Comparison of ENCODE assay signal across 17 cellular contexts in the genomic region with DNA sequence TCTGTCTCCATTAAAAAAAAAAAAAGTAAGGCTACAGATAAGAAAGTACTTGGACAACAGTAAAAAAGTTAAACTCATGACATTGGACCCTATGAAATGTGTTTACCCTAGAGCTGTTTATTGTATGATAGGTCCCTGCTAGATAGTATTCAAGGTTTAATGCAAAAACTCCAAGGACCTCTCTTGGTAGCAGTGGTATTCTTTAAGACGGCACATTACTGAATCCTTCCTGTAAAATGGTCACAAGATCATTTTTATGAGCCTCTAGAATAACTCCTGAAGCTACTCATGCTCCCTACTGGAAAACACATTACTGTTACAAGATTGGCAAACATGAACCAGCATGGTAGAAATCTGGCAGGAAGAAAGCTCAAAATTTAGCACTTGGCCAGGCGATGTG. TPM values are rescaled to one million over a fixed set of nuclear protein-coding genes. Genes with fewer than 3 reads are reported as not detected.
DNase-seq lines count a peak whose midpoint lies in the region; ATAC-seq and TF ChIP-seq lines count a peak whose summit lies in the region.
"Had no signal": no experiment of that assay in that cellular context is flagged by ENCODE, and none has a peak within 500 bp of the region (broad histone marks: within the 10 kb centered on the region; RNA-seq: fewer than 3 reads in every experiment).

No MANE protein-coding gene starts in this region.

- no peak for ATAC-seq in CD4-positive, CD25-positive, alpha-beta regulatory T cell (ENCODE audit: low read depth in 2 of 2)
- peak; percentile 59 for ATAC-seq in mucosa of descending colon
- ATAC-seq: SK-N-SH treated with all-trans-retinoic acid at 6 μM for 48 hours had no signal

- no peak for TF ChIP-seq CTCF in mucosa of descending colon (IDR thresholded peaks at IDR 0.05)

- intact Hi-C loops in activated CD4-positive, alpha-beta memory T cell treated with anti-CD3 and anti-CD28 coated beads for 36 hours (cut with micrococcal nuclease) = no loop called here
- intact Hi-C loops in mucosa of descending colon (cut with DNase I, micrococcal nuclease) = no loop called here

- H3K27me3 ChIP-seq in CD4-positive, CD25-positive, alpha-beta regulatory T cell (ENCODE audit: control insufficient read depth, insufficient read depth, low read length) = no peaks in the 10 kb centered on the region

- H3K4me1 ChIP-seq in CD4-positive, CD25-positive, alpha-beta regulatory T cell (ENCODE audit: control insufficient read depth, insufficient read depth, low read length, poor library complexity, severe bottlenecking) = peaks cover 35% of the 10 kb centered on the region
- H3K4me1 ChIP-seq in mucosa of descending colon (ENCODE audit: low read depth) = peaks cover 10% of the 10 kb centered on the region

- H3K9me3 ChIP-seq in CD4-positive, CD25-positive, alpha-beta regulatory T cell (ENCODE audit: control insufficient read depth in 2 of 2, low read length in 2 of 2) = no peaks in the 10 kb centered on the region
- H3K9me3 ChIP-seq in mucosa of descending colon = no peaks in the 10 kb centered on the region

- peaks cover 6% of the 10 kb centered on the region for H3K36me3 ChIP-seq in CD4-positive, CD25-positive, alpha-beta regulatory T cell (ENCODE audit: control insufficient read depth, insufficient read depth, low read length)
- H3K36me3 ChIP-seq in mucosa of descending colon (ENCODE audit: low read depth) = no peaks in the 10 kb centered on the region

- peaks cover 21 to 71% (median 47%) of the 10 kb centered on the region in 4 donors for H3K4me1 Mint-ChIP-seq in CD4-positive, CD25-positive, alpha-beta regulatory T cell
- peaks cover 73% of the 10 kb centered on the region for H3K4me1 Mint-ChIP-seq in activated CD4-positive, alpha-beta memory T cell treated with anti-CD3 and anti-CD28 coated beads for 36 hours (ENCODE audit: low read depth)

- peaks cover 21% of the 10 kb centered on the region for H3K36me3 Mint-ChIP-seq in CD4-positive, CD25-positive, alpha-beta regulatory T cell
- peaks cover 38% of the 10 kb centered on the region for H3K36me3 Mint-ChIP-seq in activated CD4-positive, alpha-beta memory T cell treated with anti-CD3 and anti-CD28 coated beads for 36 hours

- peaks cover 0 to 7% (median 1%) of the 10 kb centered on the region in 7 donors for H3K9me3 Mint-ChIP-seq in CD4-positive, CD25-positive, alpha-beta regulatory T cell
- no peaks in the 10 kb centered on the region for H3K9me3 Mint-ChIP-seq in activated CD4-positive, alpha-beta memory T cell treated with anti-CD3 and anti-CD28 coated beads for 36 hours

- peaks cover 4% of the 10 kb centered on the region for H3K27me3 Mint-ChIP-seq in CD4-positive, CD25-positive, alpha-beta regulatory T cell
- H3K27me3 Mint-ChIP-seq in activated CD4-positive, alpha-beta memory T cell treated with anti-CD3 and anti-CD28 coated beads for 36 hours = no peaks in the 10 kb centered on the region

- no peak overlapping the region for H3K4me3 ChIP-seq in CD4-positive, CD25-positive, alpha-beta regulatory T cell (ENCODE audit: low read depth, low read length)
- H3K4me3 ChIP-seq in mucosa of descending colon = no peak overlapping the region
- H3K4me3 ChIP-seq: BLaER1 treated with 17β-estradiol and CSF1 and Interleukin-3, amounts not matched to agents 10 nM and 100 nM had no signal

- POLR2A ChIA-PET in activated CD4-positive, alpha-beta memory T cell treated with anti-CD3 and anti-CD28 coated beads for 36 hours (lab: Charles Lee) = interaction anchor here (0.6 to 1.7 kb wide), 5 partner anchors 9 to 103 kb away, joined by 3 to 4 read pairs (median 3); a partner anchor contains a TSS

- CTCF ChIA-PET in activated CD4-positive, alpha-beta memory T cell treated with anti-CD3 and anti-CD28 coated beads for 36 hours (lab: Charles Lee) = interaction anchor here (0.6 to 2.1 kb wide), 2 partner anchors 21 to 123 kb away, joined by 5 to 8 read pairs; no protein-coding TSS in a partner anchor

- H3K4me3 Mint-ChIP-seq in CD4-positive, CD25-positive, alpha-beta regulatory T cell = peak overlapping the region in 1 of 4 donors; percentile 65
- H3K4me3 Mint-ChIP-seq in activated CD4-positive, alpha-beta memory T cell treated with anti-CD3 and anti-CD28 coated beads for 36 hours = no peak overlapping the region

- H3K27ac Mint-ChIP-seq in CD4-positive, CD25-positive, alpha-beta regulatory T cell = peak overlapping the region; percentile 31 to 63 (median 41)
- H3K27ac Mint-ChIP-seq in activated CD4-positive, alpha-beta memory T cell treated with anti-CD3 and anti-CD28 coated beads for 36 hours = peak overlapping the region; percentile 14

- H3K27ac ChIP-seq in CD4-positive, CD25-positive, alpha-beta regulatory T cell (ENCODE audit: insufficient read depth, low read length, poor library complexity, severe bottlenecking) = no peak overlapping the region
- H3K27ac ChIP-seq: BLaER1 treated with 17β-estradiol and CSF1 and Interleukin-3, amounts not matched to agents 10 nM and 100 nM had no signal

- no peak for DNase-seq in CD4-positive, CD25-positive, alpha-beta regulatory T cell
- DNase-seq in EH (ENCODE audit: low read depth) (peak; percentile 38), mucosa of descending colon (no peak), NCI-H1105 (lab: John Stamatoyannopoulos, UW) (no peak), NCI-H446 treated with DMSO at 0.1 percent for 48 hours (lab: John Stamatoyannopoulos, UW) (no peak), pons (ENCODE audit: low spot score) (no peak)
- DNase-seq in activated CD4-positive, alpha-beta memory T cell treated with anti-CD3 and anti-CD28 coated beads for 36 hours = no peak
- DNase-seq: DMS79 treated with DMSO at 0.1 percent for 48 hours, NCI-H1105 treated with DMSO at 0.1 percent for 48 hours, NCI-H1694 treated with DMSO at 0.1 percent for 48 hours, NCI-H510A, NCI-H774, OCI-M1, SHP77 treated with DMSO at 0.1 percent for 48 hours had no signal

RNA-seq across cellular contexts. Expression of a gene that starts 38.8 kb away (rescaled TPM):
- 46.8 TPM for total RNA-seq in CD4-positive, CD25-positive, alpha-beta regulatory T cell
- polyA plus RNA-seq in CD4-positive, CD25-positive, alpha-beta regulatory T cell = 10 to 100 TPM; 47.5 to 75.2 (median 51.4) TPM
- total RNA-seq in activated CD4-positive, alpha-beta memory T cell treated with anti-CD3 and anti-CD28 coated beads for 36 hours = 10 to 100 TPM; 90.2 to 95.3 TPM
- total RNA-seq in mucosa of descending colon = 10 to 100 TPM; 27.0 to 62.7 (median 58.0) TPM
- total RNA-seq: H4 had no signal

RNA-seq across cellular contexts. Expression of a gene that starts 46.5 kb away (rescaled TPM):
- total RNA-seq in CD4-positive, CD25-positive, alpha-beta regulatory T cell = 584 TPM
- polyA plus RNA-seq in CD4-positive, CD25-positive, alpha-beta regulatory T cell = 100 to 1,000 TPM; 186 to 278 (median 203) TPM
- total RNA-seq in activated CD4-positive, alpha-beta memory T cell treated with anti-CD3 and anti-CD28 coated beads for 36 hours = 100 to 1,000 TPM; 276 to 279 TPM
- total RNA-seq in mucosa of descending colon = 100 to 1,000 TPM in 2 of 3 donors, 10 to 100 TPM in 1; 91.3 to 130 (median 113) TPM
